ENCODE assay signal across 8 cellular contexts in the genomic region with DNA sequence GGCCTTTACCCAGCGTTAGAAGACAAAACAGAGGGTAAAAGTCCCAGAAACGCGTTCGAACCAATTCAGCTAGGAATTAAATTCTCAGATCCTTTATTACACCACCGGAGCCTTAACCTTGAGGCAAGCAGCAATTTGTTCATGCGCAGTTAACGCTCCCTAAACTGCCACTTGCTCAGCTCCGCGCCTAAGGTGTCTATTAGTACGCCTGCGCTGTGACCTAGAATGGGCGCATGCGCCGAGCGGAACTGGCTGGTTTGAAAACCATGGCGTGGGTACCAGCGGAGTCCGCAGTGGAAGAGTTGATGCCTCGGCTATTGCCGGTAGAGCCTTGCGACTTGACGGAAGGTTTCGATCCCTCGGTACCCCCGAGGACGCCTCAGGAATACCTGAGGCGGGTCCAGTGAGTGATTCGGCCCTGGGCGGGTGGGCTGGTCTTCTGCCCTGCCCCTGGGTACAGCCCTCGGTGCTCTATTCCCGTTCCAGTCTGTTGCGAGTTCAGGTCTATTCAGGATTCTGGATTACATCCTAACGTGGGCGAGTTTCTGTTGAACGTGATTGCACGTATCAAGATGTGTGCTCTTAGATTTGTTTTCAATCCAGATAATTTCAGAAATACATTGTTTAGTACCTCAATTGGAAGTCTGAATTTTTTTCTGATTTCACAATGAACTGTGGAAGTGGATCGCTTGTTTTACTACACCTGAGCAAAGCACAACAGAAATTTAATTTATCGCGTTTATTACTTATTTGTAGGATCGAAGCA. TPM values are rescaled to one million over a fixed set of nuclear protein-coding genes. Genes with fewer than 3 reads are reported as not detected.
DNase-seq lines count a peak whose midpoint lies in the region; ATAC-seq and TF ChIP-seq lines count a peak whose summit lies in the region.

A gene with protein sequence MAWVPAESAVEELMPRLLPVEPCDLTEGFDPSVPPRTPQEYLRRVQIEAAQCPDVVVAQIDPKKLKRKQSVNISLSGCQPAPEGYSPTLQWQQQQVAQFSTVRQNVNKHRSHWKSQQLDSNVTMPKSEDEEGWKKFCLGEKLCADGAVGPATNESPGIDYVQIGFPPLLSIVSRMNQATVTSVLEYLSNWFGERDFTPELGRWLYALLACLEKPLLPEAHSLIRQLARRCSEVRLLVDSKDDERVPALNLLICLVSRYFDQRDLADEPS (plus strand): TSS at position 251 of the 766 bp plus-strand sequence. CDS start 16 bp downstream, at position 267.

- peak within 1 kb of the TSS; percentile 84 for H3K23ac ChIP-seq in IMR-90 (ENCODE audit: low read depth, low read length)

- TSS peak; percentile 70 for BruUV-seq in IMR-90 (replicated peaks; lab: Mats Ljungman, UMichigan)

- H2AFZ ChIP-seq in IMR-90 (replicated peaks; ENCODE audit: low read length, poor library complexity), result peak within 1 kb of the TSS; percentile 95

- H2BK120ac ChIP-seq in IMR-90 (ENCODE audit: low read depth, low read length), result peak within 1 kb of the TSS; percentile 60; the same call in 1 of the 2 replicates

- H3K9me3 ChIP-seq in IMR-90 (ENCODE audit: control insufficient read depth, insufficient read depth, low read length), result no peaks in the 10 kb centered on the region
- no peaks in the 10 kb centered on the region for H3K9me3 ChIP-seq in mononuclear cell (ENCODE audit: low read depth, low read length)

- no peaks in the 10 kb centered on the region for H4K20me1 ChIP-seq in IMR-90 (ENCODE audit: insufficient read depth, low read length)

- H2AK9ac ChIP-seq in IMR-90 (replicated peaks; ENCODE audit: low read depth, low read length, poor library complexity), result peak within 1 kb of the TSS; percentile 79

- TF ChIP-seq POLR2A in IMR-90 (IDR thresholded peaks at IDR 0.05; ENCODE audit: low read depth, low read length), result no peak; the same call in 1 of the 2 replicates

- H3K27me3 ChIP-seq in IMR-90 (ENCODE audit: control insufficient read depth, insufficient read depth, low read length), result no peaks in the 10 kb centered on the region
- no peaks in the 10 kb centered on the region for H3K27me3 ChIP-seq in mononuclear cell (ENCODE audit: insufficient read depth, low read length)

- POLR2A ChIA-PET in IMR-90 (lab: Charles Lee; ENCODE audit: unreplicated experiment), result interaction anchor here (1.9 kb wide), 1 partner anchor 12 kb away, joined by 13 read pairs; a partner anchor contains a TSS

- CTCF ChIA-PET in IMR-90 (lab: Yijun Ruan, JAX), result interaction anchor here (0.6 kb wide), 1 partner anchor 1875 kb away, joined by 3 read pairs; no protein-coding TSS in a partner anchor

- H2BK15ac ChIP-seq in IMR-90 (ENCODE audit: low read depth, low read length), result no peak within 1 kb of the TSS

- peaks cover 0 to 11% of the 10 kb centered on the region in 2 experiments; a peak in 2 of 4 replicates for H3K79me1 ChIP-seq in IMR-90 (ENCODE audit: low read depth in 1 of 2, low read length in 2 of 2)

- peak within 1 kb of the TSS; percentile 58 for H2BK5ac ChIP-seq in IMR-90 (ENCODE audit: low read depth, low read length, poor library complexity, severe bottlenecking)

- H4K91ac ChIP-seq in IMR-90 (ENCODE audit: insufficient read depth, low read depth, low read length), result peak within 1 kb of the TSS; percentile 68

- H3K4me3 ChIP-seq in IMR-90 (ENCODE audit: insufficient read depth, low read depth, low read length) (peak within 1 kb of the TSS; percentile 83), epithelial cell of esophagus (ENCODE audit: low read length) (peak within 1 kb of the TSS; percentile 82), mononuclear cell (ENCODE audit: low read length) (peak within 1 kb of the TSS; percentile 74)

- TF ChIP-seq RAD21 in IMR-90 (IDR thresholded peaks at IDR 0.05; ENCODE audit: low read length), result no peak

- peak within 1 kb of the TSS; percentile 71 for H3K9ac ChIP-seq in IMR-90 (ENCODE audit: low read depth, low read length)

- ATAC-seq in GM21528 (IDR thresholded peaks at IDR 0.05; ENCODE audit: low FRiP score, unreplicated experiment) (peak; percentile 92), IMR-90 (ENCODE audit: low read depth) (peak; percentile 99)

- peak within 1 kb of the TSS; percentile 79 to 97 for H4K8ac ChIP-seq in IMR-90 (ENCODE audit: low read depth in 2 of 2, low read length in 2 of 2)

- H3K36me3 ChIP-seq in IMR-90 (ENCODE audit: control insufficient read depth, insufficient read depth, low read length), result 0 out of 2 replicates have a peak, but pooled peaks cover 3% of the 10 kb centered on the region

- peak within 1 kb of the TSS; percentile 88 for H4K5ac ChIP-seq in IMR-90 (ENCODE audit: low read depth, low read length)

- H2BK20ac ChIP-seq in IMR-90 (ENCODE audit: low read depth, low read length), result no peak within 1 kb of the TSS

- H3K18ac ChIP-seq in IMR-90 (ENCODE audit: low read depth, low read length), result no peak within 1 kb of the TSS; the same call in 1 of the 2 replicates

- peak within 1 kb of the TSS; percentile 81 for H3K14ac ChIP-seq in IMR-90 (replicated peaks; ENCODE audit: low read depth, low read length)

- intact Hi-C loops in IMR-90 (cut with micrococcal nuclease), result loop anchor here (2.0 kb wide), 1 partner anchor 255 kb away; no protein-coding TSS in a partner anchor

- H3K4me1 ChIP-seq in IMR-90 (ENCODE audit: control insufficient read depth, insufficient read depth, low read length) (0 out of 2 replicates have a peak, but pooled peaks cover 1% of the 10 kb centered on the region), mononuclear cell (ENCODE audit: insufficient read depth, low read length) (peaks cover 13% of the 10 kb centered on the region)

- peak within 1 kb of the TSS; percentile 82 for H3K4me2 ChIP-seq in IMR-90 (ENCODE audit: low read depth, low read length)

- no peaks in the 10 kb centered on the region for H3K9me1 ChIP-seq in IMR-90 (ENCODE audit: insufficient read depth, low read length)

- WGBS in IMR-90 (ENCODE audit: extremely low coverage in 2 of 2, insufficient read length in 1 of 2), 2 experiments, result 1% methylated on average over 24 of the region's 40 CpGs; no CpG with 5 or more reads in 1 of the 2 experiments

- dilution Hi-C loops in IMR-90 (cut with HindIII; ENCODE audit: low sequenced_read_pairs, unreplicated experiment), result no loop called here

- in situ Hi-C loops in IMR-90 (cut with MboI; ENCODE audit: low sequenced_read_pairs), result loop anchor here (5.0 kb wide), 1 partner anchor 258 kb away; no protein-coding TSS in a partner anchor

- TF ChIP-seq CTCF in IMR-90 (conservative IDR thresholded peaks at IDR 0.05; ENCODE audit: low read depth, low read length) (no peak), epithelial cell of esophagus (IDR thresholded peaks at IDR 0.05; ENCODE audit: insufficient read depth, low read depth, low read length, missing control alignments) (no peak)

- DNase-seq in DMS 273 (lab: John Stamatoyannopoulos, UW; ENCODE audit: unreplicated experiment) (peak; percentile 99), IMR-90 (peak; percentile 91), OCI-M1 (lab: John Stamatoyannopoulos, UW) (peak; percentile 96), activated T-cell treated with anti-CD3 and anti-CD28 coated beads for 24 hours (ENCODE audit: low read depth) (peak; percentile 92), epithelial cell of esophagus (ENCODE audit: low read depth) (peak; percentile 96)
- peak; percentile 76 to 88 for DNase-seq in stimulated activated CD8-positive, alpha-beta memory T cell treated with anti-CD3 and anti-CD28 coated beads, Interleukin-4, amount 100 ng/mL, for 1 hour (ENCODE audit: low read depth in 2 of 2, low spot score in 1 of 2)

- H3K27ac ChIP-seq in IMR-90 (ENCODE audit: insufficient read depth, low read length), result peak within 1 kb of the TSS; percentile 47

- no peak within 1 kb of the TSS for H2AK5ac ChIP-seq in IMR-90 (ENCODE audit: low read depth, low read length)

- peak within 1 kb of the TSS; percentile 71 for H3K4ac ChIP-seq in IMR-90 (ENCODE audit: low read depth, low read length)

- H3K56ac ChIP-seq in IMR-90 (ENCODE audit: extremely low read depth, insufficient read depth, low read length), result peak within 1 kb of the TSS; percentile 77

TF ChIP-seq in IMR-90, 13 proteins besides CTCF, POLR2A, EP300 and RAD21:
- TF ChIP-seq, protein P1, sequence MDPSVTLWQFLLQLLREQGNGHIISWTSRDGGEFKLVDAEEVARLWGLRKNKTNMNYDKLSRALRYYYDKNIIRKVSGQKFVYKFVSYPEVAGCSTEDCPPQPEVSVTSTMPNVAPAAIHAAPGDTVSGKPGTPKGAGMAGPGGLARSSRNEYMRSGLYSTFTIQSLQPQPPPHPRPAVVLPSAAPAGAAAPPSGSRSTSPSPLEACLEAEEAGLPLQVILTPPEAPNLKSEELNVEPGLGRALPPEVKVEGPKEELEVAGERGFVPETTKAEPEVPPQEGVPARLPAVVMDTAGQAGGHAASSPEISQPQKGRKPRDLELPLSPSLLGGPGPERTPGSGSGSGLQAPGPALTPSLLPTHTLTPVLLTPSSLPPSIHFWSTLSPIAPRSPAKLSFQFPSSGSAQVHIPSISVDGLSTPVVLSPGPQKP (IDR thresholded peaks at IDR 0.05; ENCODE audit: borderline replicate concordance, low read depth, low read length), result no peak
- 0 out of 2 replicates have a peak, but pooled peaks have one; percentile 51 for TF ChIP-seq MXI1 (IDR thresholded peaks at IDR 0.05; ENCODE audit: borderline replicate concordance, low read depth, low read length)
- no peak for TF ChIP-seq NFE2L2 (IDR thresholded peaks at IDR 0.05; ENCODE audit: low read depth, low read length)
- TF ChIP-seq CEBPB (IDR thresholded peaks at IDR 0.05; ENCODE audit: low read depth, low read length), result 0 out of 2 replicates have a peak, but pooled peaks have one; percentile 13

RNA-seq across cellular contexts. Expression of the gene that starts here (rescaled TPM):
- total RNA-seq in IMR-90 (2012; rRNA removed) (10.6 and 12.8 TPM in 2 replicates), mononuclear cell (20.4 TPM)
- polyA plus RNA-seq in IMR-90 (2012; rRNA removed), result 11.2 and 11.9 TPM in 2 replicates
- 3.0 and 3.4 TPM in 2 replicates for polyA plus RNA-seq in IMR-90 (2012; cell fraction: cytosol; rRNA removed)
- 3.1 and 8.4 TPM in 2 replicates for polyA plus RNA-seq in IMR-90 (2012; cell fraction: nucleus; rRNA removed; ENCODE audit: low replicate concordance)

Comparison
In these comparisons a context has a peak if more than half of its experiments do, and no peak if none do; other contexts are left out.
1. Peak in every context shown above with its lines: DNase-seq, ATAC-seq, H3K4me3 ChIP-seq and H3K27ac ChIP-seq.